ENCODE assay signal across 12 cellular contexts in genomic region chr15:82572311-82572710, GRCh38. TPM values are rescaled to one million over a fixed set of nuclear protein-coding genes. Genes with fewer than 3 reads are reported as not detected.
DNase-seq lines count a peak whose midpoint lies in the region; ATAC-seq and TF ChIP-seq lines count a peak whose summit lies in the region.
"Had no signal": no experiment of that assay in that cellular context is flagged by ENCODE, and none has a peak within 500 bp of the region (broad histone marks: within the 10 kb centered on the region; RNA-seq: fewer than 3 reads in every experiment).

No MANE protein-coding gene starts in this region.

- no peaks in the 10 kb centered on the region for H3K9me3 ChIP-seq in mucosa of descending colon

- TF ChIP-seq CTCF in WTC11 (IDR thresholded peaks at IDR 0.05) (no peak), mucosa of descending colon (IDR thresholded peaks at IDR 0.05) (no peak)

- no peak overlapping the region for H3K27ac Mint-ChIP-seq in WTC11
- H3K27ac Mint-ChIP-seq in activated naive CD4-positive, alpha-beta T cell treated with anti-CD3 and anti-CD28 coated beads, Interleukin-2, amount 50 U/mL, for 72 hours: no peak overlapping the region

- POLR2A ChIA-PET in WTC11 (lab: Charles Lee): interaction anchor here (1.9 kb wide), 1 partner anchor 33 kb away, joined by 7 read pairs; the partner anchor contains the start of gene RPS17

- H3K4me3 Mint-ChIP-seq in WTC11: peak overlapping the region; percentile 52; the same call in 1 of the 2 replicates
- H3K4me3 Mint-ChIP-seq: neural crest cell had no signal

- DNase-seq in DMS 273 (lab: John Stamatoyannopoulos, UW; ENCODE audit: unreplicated experiment) (peak; percentile 30), DMS 273 treated with DMSO at 0.1 percent for 48 hours (lab: John Stamatoyannopoulos, UW) (no peak), WTC11 (ENCODE audit: low spot score) (no peak), substantia nigra (lab: John Stamatoyannopoulos, UW) (peak in 8 of 49 donors; percentile 6 to 57 (median 27)), mucosa of descending colon (no peak)
- DNase-seq in activated naive CD4-positive, alpha-beta T cell treated with anti-CD3 and anti-CD28 coated beads, Interleukin-2, amount 50 U/mL, for 72 hours (ENCODE audit: low spot score in 2 of 2): no peak
- DNase-seq in stimulated activated CD4-positive, alpha-beta T cell treated with anti-CD3 and anti-CD28 coated beads, Interleukin-1b, Interleukin-23, amount 100 ng/mL, for 48 hours: no peak
- DNase-seq: activated CD8-positive, alpha-beta memory T cell treated with anti-CD3 and anti-CD28 coated beads, Interleukin-2, amount 50 U/mL, for 48 hours; NCI-H2081 treated with DMSO at 0.1 percent for 48 hours had no signal

- peaks cover 7% of the 10 kb centered on the region for H3K27me3 Mint-ChIP-seq in WTC11 (ENCODE audit: low read depth)

- H3K36me3 ChIP-seq in mucosa of descending colon (ENCODE audit: low read depth): no peaks in the 10 kb centered on the region

- no peaks in the 10 kb centered on the region for H3K27me3 ChIP-seq in layer of hippocampus (ENCODE audit: control insufficient read depth, insufficient read depth, low read length)

- no peaks in the 10 kb centered on the region for H3K9me3 Mint-ChIP-seq in WTC11
- no peaks in the 10 kb centered on the region for H3K9me3 Mint-ChIP-seq in activated naive CD4-positive, alpha-beta T cell treated with anti-CD3 and anti-CD28 coated beads, Interleukin-2, amount 50 U/mL, for 72 hours
- H3K9me3 Mint-ChIP-seq: neural crest cell had no signal

- peaks cover 15% of the 10 kb centered on the region for H3K4me1 Mint-ChIP-seq in WTC11

- ATAC-seq in WTC11 (no peak), mucosa of descending colon (no peak)
- no peak for ATAC-seq in activated naive CD4-positive, alpha-beta T cell treated with anti-CD3 and anti-CD28 coated beads, Interleukin-2, amount 50 U/mL, for 72 hours

- H3K27ac ChIP-seq in layer of hippocampus (ENCODE audit: low read depth, low read length) (peak overlapping the region; percentile 82), substantia nigra (ENCODE audit: low read depth, low read length, poor library complexity, severe bottlenecking) (peak overlapping the region; percentile 64)
- H3K27ac ChIP-seq: 22Rv1 had no signal

- no peaks in the 10 kb centered on the region for H3K36me3 Mint-ChIP-seq in WTC11
- H3K36me3 Mint-ChIP-seq in activated naive CD4-positive, alpha-beta T cell treated with anti-CD3 and anti-CD28 coated beads, Interleukin-2, amount 50 U/mL, for 72 hours: no peaks in the 10 kb centered on the region

- no peak overlapping the region for H3K4me3 ChIP-seq in mucosa of descending colon

- CTCF ChIA-PET in WTC11 (lab: Charles Lee): interaction anchor here (1.1 to 2.2 kb wide), 3 partner anchors 13 to 50 kb away, joined by 4 to 8 read pairs (median 6); no protein-coding TSS in a partner anchor

- intact Hi-C loops in mucosa of descending colon (cut with DNase I, micrococcal nuclease): no loop called here

- no peaks in the 10 kb centered on the region for H3K4me1 ChIP-seq in mucosa of descending colon (ENCODE audit: low read depth)

TF ChIP-seq in WTC11, 78 proteins besides CTCF, POLR2A, EP300 and RAD21:
- TF ChIP-seq CREM (CRISPR knock-in tag; IDR thresholded peaks at IDR 0.05) (no peak), PRRX2 (CRISPR knock-in tag; IDR thresholded peaks at IDR 0.05) (no peak), FOXP1 (CRISPR knock-in tag; IDR thresholded peaks at IDR 0.05; ENCODE audit: borderline replicate concordance) (no peak), ZNF512 (CRISPR knock-in tag; IDR thresholded peaks at IDR 0.05; ENCODE audit: borderline replicate concordance) (no peak), STAT6 (CRISPR knock-in tag; conservative IDR thresholded peaks at IDR 0.05; ENCODE audit: low read depth) (no peak), NR3C1 (CRISPR knock-in tag; conservative IDR thresholded peaks at IDR 0.05; ENCODE audit: low read depth) (no peak)

RNA-seq across cellular contexts. Expression of gene RPS17, which starts 32.1 kb away (rescaled TPM):
- total RNA-seq in WTC11 (2021): 2,241 to 2,715 TPM (median 2,561 TPM) in 3 replicates
- total RNA-seq in activated naive CD4-positive, alpha-beta T cell treated with anti-CD3 and anti-CD28 coated beads, Interleukin-2, amount 50 U/mL, for 72 hours: 1,000 to 10,000 TPM; 3,116 to 3,713 TPM
- 1,000 to 10,000 TPM in 2 of 3 donors, 100 to 1,000 TPM in 1; 921 to 1,089 (median 1,038) TPM for total RNA-seq in mucosa of descending colon
